In genomic region chr7:108526768-108527017, GRCh38 we compare ENCODE assay signal across 8 cellular contexts. TPM values are rescaled to one million over a fixed set of nuclear protein-coding genes. Genes with fewer than 3 reads are reported as not detected.
DNase-seq lines count a peak whose midpoint lies in the region; ATAC-seq and FAIRE-seq lines count a peak whose summit lies in the region.

No MANE protein-coding gene starts in this region.

- H3K4me1 Mint-ChIP-seq in activated CD4-positive, alpha-beta memory T cell treated with anti-CD3 and anti-CD28 coated beads for 36 hours (ENCODE audit: low read depth): peaks cover 27% of the 10 kb centered on the region

- DNase-seq in H7 (no peak), right cardiac atrium (no peak), small intestine (no peak), NCI-H187 treated with DMSO at 0.1 percent for 48 hours (lab: John Stamatoyannopoulos, UW) (no peak)
- no peak for DNase-seq in activated CD4-positive, alpha-beta memory T cell treated with anti-CD3 and anti-CD28 coated beads for 36 hours
- no peak for DNase-seq in central memory CD4-positive, alpha-beta T cell

- peak overlapping the region; percentile 86 for H3K4me3 Mint-ChIP-seq in activated CD4-positive, alpha-beta memory T cell treated with anti-CD3 and anti-CD28 coated beads for 36 hours

- H3K4me1 ChIP-seq in right cardiac atrium (ENCODE audit: control insufficient read depth, insufficient read depth, low read length) (no peaks in the 10 kb centered on the region), small intestine (ENCODE audit: control insufficient read depth in 2 of 2, insufficient read depth in 1 of 2, low read depth in 1 of 2, low read length in 1 of 2) (peaks cover 4 to 7% of the 10 kb centered on the region in 2 donors)

- peak overlapping the region; percentile 87 for H3K4me3 ChIP-seq in H7 (ENCODE audit: insufficient read depth, low read depth, low read length)
- H3K4me3 ChIP-seq in right cardiac atrium (ENCODE audit: low read length): peak overlapping the region; percentile 62
- H3K4me3 ChIP-seq in small intestine (ENCODE audit: low read depth in 1 of 2, low read length in 2 of 2): peak overlapping the region; percentile 47 to 86

- peaks cover 2% of the 10 kb centered on the region for H3K36me3 Mint-ChIP-seq in activated CD4-positive, alpha-beta memory T cell treated with anti-CD3 and anti-CD28 coated beads for 36 hours

- H3K27ac Mint-ChIP-seq in activated CD4-positive, alpha-beta memory T cell treated with anti-CD3 and anti-CD28 coated beads for 36 hours: peak overlapping the region; percentile 93

- FAIRE-seq in small intestine (lab: Jason Lieb, UNC): no peak

- H3K9me3 Mint-ChIP-seq in activated CD4-positive, alpha-beta memory T cell treated with anti-CD3 and anti-CD28 coated beads for 36 hours: no peaks in the 10 kb centered on the region

- 4% methylated on average over 3 of the region's 3 CpGs for WGBS in right cardiac atrium
- 7 to 13% (median 8%) methylated on average over 3 of the region's 3 CpGs for WGBS in small intestine, 3 donors

- POLR2A ChIA-PET in activated CD4-positive, alpha-beta memory T cell treated with anti-CD3 and anti-CD28 coated beads for 36 hours (lab: Charles Lee): interaction anchor here (2.5 to 3.5 kb wide), 2 partner anchors 9 to 43 kb away, joined by 7 to 61 read pairs; partner anchors contain the start of genes DNAJB9 and THAP5

- H3K27me3 ChIP-seq in H7 (ENCODE audit: control insufficient read depth, insufficient read depth, low read length) (no peaks in the 10 kb centered on the region), right cardiac atrium (ENCODE audit: control insufficient read depth, insufficient read depth) (no peaks in the 10 kb centered on the region), small intestine (ENCODE audit: control insufficient read depth in 2 of 2, insufficient read depth in 2 of 2, low read length in 2 of 2) (no peaks in the 10 kb centered on the region)

- no peaks in the 10 kb centered on the region for H3K27me3 Mint-ChIP-seq in activated CD4-positive, alpha-beta memory T cell treated with anti-CD3 and anti-CD28 coated beads for 36 hours

- CTCF ChIA-PET in activated CD4-positive, alpha-beta memory T cell treated with anti-CD3 and anti-CD28 coated beads for 36 hours (lab: Charles Lee): interaction anchor here (1.4 kb wide), 1 partner anchor 30 kb away, joined by 6 read pairs; no protein-coding TSS in a partner anchor

- H3K27ac ChIP-seq in right cardiac atrium (ENCODE audit: low read length) (peak overlapping the region; percentile 96), small intestine (ENCODE audit: low read depth in 1 of 2, low read length in 1 of 2) (peak overlapping the region; percentile 93 to 95)

- no peaks in the 10 kb centered on the region for H3K9me3 ChIP-seq in right cardiac atrium (ENCODE audit: control insufficient read depth, low read length)
- H3K9me3 ChIP-seq in small intestine (ENCODE audit: control insufficient read depth, low read depth): no peaks in the 10 kb centered on the region

- intact Hi-C loops in activated CD4-positive, alpha-beta memory T cell treated with anti-CD3 and anti-CD28 coated beads for 36 hours (cut with micrococcal nuclease): loop anchor here (1.0 kb wide), 1 partner anchor 43 kb away; the partner anchor contains the start of genes DNAJB9 and THAP5
- intact Hi-C loops in right cardiac atrium (cut with DNase I): no loop called here

- H3K36me3 ChIP-seq in H7 (replicated peaks; ENCODE audit: control insufficient read depth, insufficient read depth, low read length) (no peaks in the 10 kb centered on the region), small intestine (ENCODE audit: control insufficient read depth in 2 of 2, insufficient read depth in 2 of 2, low read length in 2 of 2) (no peaks in the 10 kb centered on the region)

- ATAC-seq in right cardiac atrium (no peak), HG03039 (IDR thresholded peaks at IDR 0.05; ENCODE audit: unreplicated experiment) (no peak), GM21423 (IDR thresholded peaks at IDR 0.05; ENCODE audit: unreplicated experiment) (no peak)

RNA-seq across cellular contexts. Expression of gene PNPLA8, which starts 0.8 kb away (rescaled TPM):
- total RNA-seq in H7 (2014; rRNA removed; shearing (Covaris generic)): 15.1 and 16.4 TPM in 2 replicates
- total RNA-seq in activated CD4-positive, alpha-beta memory T cell treated with anti-CD3 and anti-CD28 coated beads for 36 hours: 10 to 100 TPM; 21.7 to 22.1 TPM
- total RNA-seq in right cardiac atrium: 10 to 100 TPM; 32.7 to 37.4 (median 35.6) TPM
- polyA plus RNA-seq in right cardiac atrium: 22.3 TPM
- 10 to 100 TPM in 1 of 3 donors, 1 to 10 TPM in 2; 8.3 to 12.2 (median 8.6) TPM for polyA plus RNA-seq in small intestine

RNA-seq across cellular contexts. Expression of gene THAP5, which starts 42.8 kb away (rescaled TPM):
- 11.9 and 15.6 TPM in 2 replicates for total RNA-seq in H7 (2014; rRNA removed; shearing (Covaris generic))
- total RNA-seq in activated CD4-positive, alpha-beta memory T cell treated with anti-CD3 and anti-CD28 coated beads for 36 hours: 10 to 100 TPM; 26.5 to 30.4 TPM
- 10 to 100 TPM; 26.7 to 31.1 (median 30.7) TPM for total RNA-seq in right cardiac atrium
- 10.0 TPM for polyA plus RNA-seq in right cardiac atrium
- polyA plus RNA-seq in small intestine: 10 to 100 TPM in 2 of 3 donors, 1 to 10 TPM in 1; 8.4 to 10.3 (median 10.1) TPM

RNA-seq across cellular contexts. Expression of gene DNAJB9, which starts 43.0 kb away (rescaled TPM):
- total RNA-seq in H7 (2014; rRNA removed; shearing (Covaris generic)): 14.7 and 18.5 TPM in 2 replicates
- total RNA-seq in activated CD4-positive, alpha-beta memory T cell treated with anti-CD3 and anti-CD28 coated beads for 36 hours: 10 to 100 TPM; 10.8 to 12.6 TPM
- total RNA-seq in right cardiac atrium: 10 to 100 TPM; 35.0 to 52.0 (median 39.6) TPM
- polyA plus RNA-seq in right cardiac atrium (35.7 TPM), small intestine (10 to 100 TPM in 2 of 3 donors, 1 to 10 TPM in 1; 3.4 to 13.2 (median 11.2) TPM)
